Comparison of ENCODE assay signal across 10 cellular contexts in genomic region chr17:47969975-47970724, GRCh38. TPM values are rescaled to one million over a fixed set of nuclear protein-coding genes. Genes with fewer than 3 reads are reported as not detected.
A peak's percentile ranks its signal among the peaks of the same experiment; 100 is the strongest.
DNase-seq lines count a peak whose midpoint lies in the region; ATAC-seq and TF ChIP-seq lines count a peak whose summit lies in the region.
"Had no signal": no experiment of that assay in that cellular context is flagged by ENCODE, and none has a peak within 500 bp of the region (broad histone marks: within the 10 kb centered on the region; RNA-seq: fewer than 3 reads in every experiment).

No MANE protein-coding gene starts in this region.

- CTCF ChIA-PET in T-cell (lab: Charles Lee), result interaction anchor here (0.5 to 3.1 kb wide), 18 partner anchors 9 to 1258 kb away, joined by 3 to 59 read pairs (median 4); partner anchors contain the start of genes KPNB1 (in 1 of the 2), PNPO (in 1 of the 2), SCRN2 (in 1 of the 2) and SNX11 (in 1 of the 2)

- peak; percentile 2 for ATAC-seq in GM21528 (IDR thresholded peaks at IDR 0.05; ENCODE audit: low FRiP score, unreplicated experiment)
- ATAC-seq in T-cell (replicated peaks in 1 of 4), result no peak
- ATAC-seq in HG02852 (IDR thresholded peaks at IDR 0.05; ENCODE audit: unreplicated experiment), result no peak
- no peak for ATAC-seq in HG03196 (IDR thresholded peaks at IDR 0.05; ENCODE audit: unreplicated experiment)

- peak overlapping the region; percentile 77 for H3K27ac Mint-ChIP-seq in T-cell

- H3K4me3 ChIP-seq in fibroblast of the aortic adventitia (ENCODE audit: low read depth, low read length) (peak overlapping the region; percentile 52), skin epidermis (peak overlapping the region in 6 of 7 experiments; percentile 64 to 96 (median 89))

- POLR2A ChIA-PET in T-cell (lab: Charles Lee), result interaction anchor here (0.5 to 1.2 kb wide), 4 partner anchors 23 to 83 kb away, joined by 3 to 5 read pairs (median 4); no protein-coding TSS in a partner anchor

- DNase-seq in T-cell, result no peak
- DNase-seq in fibroblast of the aortic adventitia (ENCODE audit: low read depth), result no peak
- no peak for DNase-seq in MV-4-11 (lab: John Stamatoyannopoulos, UW)
- DNase-seq in mucosa of gallbladder (ENCODE audit: low spot score), result no peak

- TF ChIP-seq CTCF in fibroblast of the aortic adventitia (IDR thresholded peaks at IDR 0.05; ENCODE audit: insufficient read depth, low read length), result no peak

- peaks cover 15% of the 10 kb centered on the region for H3K36me3 Mint-ChIP-seq in T-cell

- H3K4me3 Mint-ChIP-seq in T-cell, result peak overlapping the region; percentile 95 to 99 (median 96)

- H3K9me3 Mint-ChIP-seq in T-cell, result no peaks in the 10 kb centered on the region

- peak overlapping the region in 5 of 21 experiments; percentile 11 to 65 (median 41) for H3K27ac ChIP-seq in skin epidermis

- peaks cover 28 to 36% (median 32%) of the 10 kb centered on the region in 3 donors for H3K4me1 Mint-ChIP-seq in T-cell

- no peaks in the 10 kb centered on the region for H3K27me3 Mint-ChIP-seq in T-cell

RNA-seq across cellular contexts. Expression of gene CDK5RAP3, which starts 0.8 kb away (rescaled TPM):
- total RNA-seq in T-cell (100 to 1,000 TPM; 247 to 349 (median 318) TPM), fibroblast of the aortic adventitia (ENCODE audit: low replicate concordance) (49.5 and 109 TPM in 2 replicates), mucosa of gallbladder (194 TPM)

RNA-seq across cellular contexts. Expression of gene PRR15L, which starts 12.5 kb away (rescaled TPM):
- total RNA-seq in T-cell (under 1 TPM in 3 of 5 donors, not detected in 2; 0.18 to 0.44 (median 0.26) TPM), fibroblast of the aortic adventitia (ENCODE audit: low replicate concordance) (not detected in 2 replicates), mucosa of gallbladder (109 TPM)
- total RNA-seq: glomerular endothelial cell, RPMI7951 had no signal

RNA-seq across cellular contexts. Expression of gene PNPO, which starts 28.8 kb away (rescaled TPM):
- total RNA-seq in T-cell, result 10 to 100 TPM; 10.3 to 18.5 (median 15.7) TPM
- 44.9 and 198 TPM in 2 replicates for total RNA-seq in fibroblast of the aortic adventitia (ENCODE audit: low replicate concordance)
- 43.2 TPM for total RNA-seq in mucosa of gallbladder

Comparison
In these comparisons a context has a peak if more than half of its experiments do, and no peak if none do; other contexts are left out.
1. RNA of gene PRR15L, which starts 12.5 kb away (total RNA-seq): 109 TPM in mucosa of gallbladder (single experiment); 0.18 to 0.44 TPM in T-cell and not detected in fibroblast of the aortic adventitia; every median in the first group is over 10 times any median in the second.